ENCODE assay signal across 24 cellular contexts in the genomic region with DNA sequence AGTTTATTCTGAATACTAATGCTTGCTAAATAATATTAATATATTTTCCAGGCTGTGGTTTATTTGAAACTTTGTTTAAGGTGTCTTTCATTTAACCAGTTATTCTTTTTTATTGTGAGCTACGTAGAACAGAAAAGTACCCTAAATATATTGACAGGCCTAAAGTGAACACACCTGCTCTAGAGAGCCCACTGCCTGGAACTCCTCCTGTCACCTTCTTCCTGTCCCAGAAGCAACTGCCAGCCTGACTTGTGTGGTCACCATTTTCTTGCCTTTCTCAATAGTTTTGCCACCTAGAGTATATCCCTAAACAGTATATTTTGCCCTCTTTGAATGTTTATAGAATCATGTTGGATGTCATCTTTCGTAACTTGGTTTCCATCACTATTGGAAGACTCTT. TPM values are rescaled to one million over a fixed set of nuclear protein-coding genes. Genes with fewer than 3 reads are reported as not detected.
DNase-seq lines count a peak whose midpoint lies in the region; ATAC-seq lines count a peak whose summit lies in the region.
"Had no signal": no experiment of that assay in that cellular context is flagged by ENCODE, and none has a peak within 500 bp of the region (broad histone marks: within the 10 kb centered on the region; RNA-seq: fewer than 3 reads in every experiment).

No MANE protein-coding gene starts in this region.

- H3K9ac ChIP-seq in BLaER1 = no peak overlapping the region
- H3K9ac ChIP-seq: GM23248 had no signal

- H3K4me3 ChIP-seq in BLaER1 = no peak overlapping the region
- H3K4me3 ChIP-seq: ascending aorta, GM23248, ovary, thyroid gland had no signal

- no peaks in the 10 kb centered on the region for H3K27me3 ChIP-seq in BLaER1
- H3K27me3 ChIP-seq: ascending aorta, ovary, thyroid gland had no signal

- peak overlapping the region; percentile 21; the same call in 1 of the 2 replicates for H3K4me2 ChIP-seq in BLaER1

- H3K36me3 Mint-ChIP-seq in IgD-negative memory B cell = peaks cover 8% of the 10 kb centered on the region
- peaks cover 15% of the 10 kb centered on the region for H3K36me3 Mint-ChIP-seq in activated naive CD8-positive, alpha-beta T cell treated with anti-CD3 and anti-CD28 coated beads for 36 hours

- H3K36me3 ChIP-seq in BLaER1 = peaks cover 100% of the 10 kb centered on the region
- H3K36me3 ChIP-seq: ovary had no signal

- no peaks in the 10 kb centered on the region for H3K27me3 Mint-ChIP-seq in IgD-negative memory B cell
- H3K27me3 Mint-ChIP-seq in activated naive CD8-positive, alpha-beta T cell treated with anti-CD3 and anti-CD28 coated beads for 36 hours = no peaks in the 10 kb centered on the region
- H3K27me3 Mint-ChIP-seq: naive B cell had no signal

- H3K4me1 ChIP-seq in BLaER1 = peaks cover 53% of the 10 kb centered on the region
- H3K4me1 ChIP-seq: ascending aorta, thyroid gland had no signal

- H3K4me1 Mint-ChIP-seq in IgD-negative memory B cell = peaks cover 8 to 19% (median 12%) of the 10 kb centered on the region in 3 donors
- H3K4me1 Mint-ChIP-seq in activated naive CD8-positive, alpha-beta T cell treated with anti-CD3 and anti-CD28 coated beads for 36 hours = no peaks in the 10 kb centered on the region

- peak overlapping the region in 2 of 3 donors; percentile 3 to 69 for H3K27ac Mint-ChIP-seq in IgD-negative memory B cell
- no peak overlapping the region for H3K27ac Mint-ChIP-seq in activated naive CD8-positive, alpha-beta T cell treated with anti-CD3 and anti-CD28 coated beads for 36 hours
- H3K27ac Mint-ChIP-seq: activated naive CD4-positive, alpha-beta T cell treated with anti-CD3 and anti-CD28 coated beads for 36 hours; endodermal cell had no signal

- H3K9me3 ChIP-seq in BLaER1 = peaks cover 42% of the 10 kb centered on the region
- H3K9me3 ChIP-seq: ascending aorta, ovary, thyroid gland had no signal

- ATAC-seq in GM21390 (IDR thresholded peaks at IDR 0.05; ENCODE audit: unreplicated experiment) (peak; percentile 16), HG02884 (IDR thresholded peaks at IDR 0.05; ENCODE audit: unreplicated experiment) (peak; percentile 28), GM19328 (IDR thresholded peaks at IDR 0.05; ENCODE audit: unreplicated experiment) (no peak)
- ATAC-seq: HepG2, sciatic nerve had no signal

- H4K20me1 ChIP-seq in BLaER1 = no peaks in the 10 kb centered on the region

- H3K9me3 Mint-ChIP-seq in IgD-negative memory B cell = peaks cover 0 to 6% (median 0%) of the 10 kb centered on the region in 3 donors
- no peaks in the 10 kb centered on the region for H3K9me3 Mint-ChIP-seq in activated naive CD8-positive, alpha-beta T cell treated with anti-CD3 and anti-CD28 coated beads for 36 hours
- H3K9me3 Mint-ChIP-seq: activated naive CD4-positive, alpha-beta T cell treated with anti-CD3 and anti-CD28 coated beads for 36 hours; endodermal cell had no signal

- H3K27ac ChIP-seq in BLaER1 (0 out of 2 replicates have a peak overlapping the region, but pooled peaks have one; percentile 18), caudate nucleus (ENCODE audit: low read depth, low read length) (no peak overlapping the region)
- H3K27ac ChIP-seq: ascending aorta, GM23248, ovary, thyroid gland, VCaP had no signal

- H3K4me3 Mint-ChIP-seq in IgD-negative memory B cell = peak overlapping the region in 3 of 4 donors; percentile 21 to 78 (median 26)
- H3K4me3 Mint-ChIP-seq in activated naive CD8-positive, alpha-beta T cell treated with anti-CD3 and anti-CD28 coated beads for 36 hours = no peak overlapping the region
- H3K4me3 Mint-ChIP-seq: activated naive CD4-positive, alpha-beta T cell treated with anti-CD3 and anti-CD28 coated beads for 36 hours; endodermal cell had no signal

- DNase-seq in activated naive CD8-positive, alpha-beta T cell treated with anti-CD3 and anti-CD28 coated beads for 36 hours = no peak
- DNase-seq in KG1 (lab: John Stamatoyannopoulos, UW) (no peak), caudate nucleus (lab: John Stamatoyannopoulos, UW) (no peak)
- DNase-seq: activated CD4-positive, alpha-beta T cell treated with anti-CD3 and anti-CD28 coated beads, Interleukin-2, amount 50 U/mL, for 4 hours; activated naive CD4-positive, alpha-beta T cell treated with anti-CD3 and anti-CD28 coated beads for 36 hours; C1 segment of cervical spinal cord; endodermal cell; GM23248; naive B cell; NCI-H1930; NCI-H446 treated with DMSO at 0.1 percent for 48 hours; ovary; Right ventricle myocardium superior; stimulated activated naive CD4-positive, alpha-beta T cell; thyroid gland had no signal

RNA-seq across cellular contexts. Expression of gene SCCPDH, which starts 48.5 kb away (rescaled TPM):
- 9.5 TPM for polyA plus RNA-seq in IgD-negative memory B cell
- 10 to 100 TPM; 45.8 to 46.3 TPM for total RNA-seq in activated naive CD8-positive, alpha-beta T cell treated with anti-CD3 and anti-CD28 coated beads for 36 hours
